ENCODE assay signal across 1 cellular context in the genomic region with DNA sequence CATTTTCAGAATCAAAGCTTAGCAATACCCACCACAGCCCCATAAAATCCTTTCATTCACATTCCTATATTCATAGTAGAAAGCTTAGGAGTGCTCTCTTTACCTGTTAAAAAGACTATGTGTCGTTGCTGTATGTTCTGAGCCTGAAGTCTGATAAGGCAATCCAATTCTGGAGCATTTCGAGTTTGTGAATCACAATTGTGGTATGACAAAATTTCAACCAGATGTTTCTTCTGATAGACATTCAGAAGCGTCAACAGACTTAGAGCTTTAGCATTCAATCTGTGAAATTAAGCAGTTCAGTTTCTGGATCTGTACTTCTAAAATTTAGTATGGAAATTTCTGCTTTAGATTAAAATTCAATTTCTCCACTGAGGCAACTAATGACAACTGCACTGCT.
TF ChIP-seq lines count a peak whose summit lies in the region.

No MANE protein-coding gene starts in this region.

TF ChIP-seq in SK-N-SH treated with all-trans-retinoic acid at 6 μM for 48 hours, 23 proteins besides CTCF, POLR2A, EP300 and RAD21 (continued from another document):
- TF ChIP-seq GLIS3 (CRISPR knock-in tag; IDR thresholded peaks at IDR 0.05), result no peak
- TF ChIP-seq, protein P1, sequence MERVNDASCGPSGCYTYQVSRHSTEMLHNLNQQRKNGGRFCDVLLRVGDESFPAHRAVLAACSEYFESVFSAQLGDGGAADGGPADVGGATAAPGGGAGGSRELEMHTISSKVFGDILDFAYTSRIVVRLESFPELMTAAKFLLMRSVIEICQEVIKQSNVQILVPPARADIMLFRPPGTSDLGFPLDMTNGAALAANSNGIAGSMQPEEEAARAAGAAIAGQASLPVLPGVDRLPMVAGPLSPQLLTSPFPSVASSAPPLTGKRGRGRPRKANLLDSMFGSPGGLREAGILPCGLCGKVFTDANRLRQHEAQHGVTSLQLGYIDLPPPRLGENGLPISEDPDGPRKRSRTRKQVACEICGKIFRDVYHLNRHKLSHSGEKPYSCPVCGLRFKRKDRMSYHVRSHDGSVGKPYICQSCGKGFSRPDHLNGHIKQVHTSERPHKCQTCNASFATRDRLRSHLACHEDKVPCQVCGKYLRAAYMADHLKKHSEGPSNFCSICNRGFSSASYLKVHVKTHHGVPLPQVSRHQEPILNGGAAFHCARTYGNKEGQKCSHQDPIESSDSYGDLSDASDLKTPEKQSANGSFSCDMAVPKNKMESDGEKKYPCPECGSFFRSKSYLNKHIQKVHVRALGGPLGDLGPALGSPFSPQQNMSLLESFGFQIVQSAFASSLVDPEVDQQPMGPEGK (CRISPR knock-in tag; IDR thresholded peaks at IDR 0.05; ENCODE audit: borderline replicate concordance), result no peak
TF ChIP-seq in SK-N-SH treated with all-trans-retinoic acid at 6 μM for 48 hours: peak in this region for 0.
